16 cellular contexts compared by ENCODE assay signal in the genomic region with DNA sequence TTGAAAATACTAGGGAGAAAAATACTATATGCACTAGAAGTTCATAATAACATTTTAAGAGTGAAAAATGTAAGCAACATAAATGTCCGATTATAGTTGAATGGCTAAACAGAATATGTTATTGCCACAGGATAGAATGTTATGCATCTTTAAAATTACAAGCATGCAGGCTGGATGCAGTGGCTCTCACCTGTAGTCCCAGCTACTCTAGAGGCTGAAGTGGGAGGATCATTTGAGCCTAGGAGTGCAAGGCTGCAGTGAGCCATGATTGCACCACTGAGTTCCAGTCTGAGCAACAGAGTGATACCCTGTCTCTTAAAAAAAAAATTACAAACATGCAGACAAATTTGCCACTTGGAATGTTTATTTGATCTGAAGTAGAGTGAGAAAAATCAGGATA. TPM values are rescaled to one million over a fixed set of nuclear protein-coding genes. Genes with fewer than 3 reads are reported as not detected.
DNase-seq lines count a peak whose midpoint lies in the region; ATAC-seq lines count a peak whose summit lies in the region.
"Had no signal": no experiment of that assay in that cellular context is flagged by ENCODE, and none has a peak within 500 bp of the region (broad histone marks: within the 10 kb centered on the region; RNA-seq: fewer than 3 reads in every experiment).

No MANE protein-coding gene starts in this region.

- POLR2A ChIA-PET in activated CD4-positive, alpha-beta memory T cell treated with anti-CD3 and anti-CD28 coated beads, Interleukin-2, amount 10 ng/mL, durations not matched to agents 7 days and 5 days (lab: Charles Lee), result no interaction called here

- no peak for DNase-seq in activated T-cell treated with anti-CD3 and anti-CD28 coated beads, Interleukin-2, amount 50 U/mL, for 24 hours
- no peak for DNase-seq in activated T-cell treated with anti-CD3 and anti-CD28 coated beads for 4 hours
- DNase-seq in DMS53 treated with DMSO at 0.1 percent for 48 hours (lab: John Stamatoyannopoulos, UW; ENCODE audit: unreplicated experiment), result peak; percentile 8
- DNase-seq in activated CD4-positive, alpha-beta memory T cell treated with anti-CD3 and anti-CD28 coated beads, Interleukin-2, amount 10 ng/mL, durations not matched to agents 7 days and 5 days, result no peak
- DNase-seq in stimulated activated CD8-positive, alpha-beta memory T cell treated with anti-CD3 and anti-CD28 coated beads, Interleukin-4, amount 100 ng/mL, for 48 hours, result peak; percentile 28
- no peak for DNase-seq in T-helper 9 cell
- no peak for DNase-seq in posterior vena cava (ENCODE audit: low spot score)
- DNase-seq: DMS79, GOT3, NCI-H1105 treated with DMSO at 0.1 percent for 48 hours, NCI-H1694 treated with DMSO at 0.1 percent for 48 hours, NCI-H2171 treated with DMSO at 0.1 percent for 48 hours, NCI-H748 treated with DMSO at 0.1 percent for 48 hours, PC-3 had no signal

- H3K4me1 Mint-ChIP-seq in activated T-cell treated with anti-CD3 and anti-CD28 coated beads, Interleukin-2, amount 50 U/mL, for 24 hours (ENCODE audit: low read depth), result peaks cover 60% of the 10 kb centered on the region
- peaks cover 57% of the 10 kb centered on the region for H3K4me1 Mint-ChIP-seq in activated CD4-positive, alpha-beta memory T cell treated with anti-CD3 and anti-CD28 coated beads, Interleukin-2, amount 10 ng/mL, durations not matched to agents 7 days and 5 days

- peaks cover 6% of the 10 kb centered on the region for H3K27me3 Mint-ChIP-seq in activated T-cell treated with anti-CD3 and anti-CD28 coated beads, Interleukin-2, amount 50 U/mL, for 24 hours
- peaks cover 2% of the 10 kb centered on the region for H3K27me3 Mint-ChIP-seq in activated CD4-positive, alpha-beta memory T cell treated with anti-CD3 and anti-CD28 coated beads, Interleukin-2, amount 10 ng/mL, durations not matched to agents 7 days and 5 days

- H3K4me3 Mint-ChIP-seq in activated T-cell treated with anti-CD3 and anti-CD28 coated beads, Interleukin-2, amount 50 U/mL, for 24 hours, result peak overlapping the region; percentile 0
- H3K4me3 Mint-ChIP-seq in activated CD4-positive, alpha-beta memory T cell treated with anti-CD3 and anti-CD28 coated beads, Interleukin-2, amount 10 ng/mL, durations not matched to agents 7 days and 5 days, result no peak overlapping the region

- H3K9me3 Mint-ChIP-seq in activated T-cell treated with anti-CD3 and anti-CD28 coated beads, Interleukin-2, amount 50 U/mL, for 24 hours, result no peaks in the 10 kb centered on the region
- no peaks in the 10 kb centered on the region for H3K9me3 Mint-ChIP-seq in activated CD4-positive, alpha-beta memory T cell treated with anti-CD3 and anti-CD28 coated beads, Interleukin-2, amount 10 ng/mL, durations not matched to agents 7 days and 5 days

- no peak for ATAC-seq in GM18861 (IDR thresholded peaks at IDR 0.05; ENCODE audit: unreplicated experiment)
- ATAC-seq: PC-3 had no signal

- intact Hi-C loops in posterior vena cava (cut with DNase I), result no loop called here

- H3K36me3 Mint-ChIP-seq in activated T-cell treated with anti-CD3 and anti-CD28 coated beads, Interleukin-2, amount 50 U/mL, for 24 hours (ENCODE audit: low read depth), result peaks cover 12% of the 10 kb centered on the region
- H3K36me3 Mint-ChIP-seq in activated CD4-positive, alpha-beta memory T cell treated with anti-CD3 and anti-CD28 coated beads, Interleukin-2, amount 10 ng/mL, durations not matched to agents 7 days and 5 days (ENCODE audit: low read depth), result peaks cover 2% of the 10 kb centered on the region

- no peak overlapping the region for H3K27ac Mint-ChIP-seq in activated T-cell treated with anti-CD3 and anti-CD28 coated beads, Interleukin-2, amount 50 U/mL, for 24 hours
- H3K27ac Mint-ChIP-seq in activated CD4-positive, alpha-beta memory T cell treated with anti-CD3 and anti-CD28 coated beads, Interleukin-2, amount 10 ng/mL, durations not matched to agents 7 days and 5 days, result peak overlapping the region; percentile 60
- H3K27ac Mint-ChIP-seq: CD14-positive monocyte had no signal

- CTCF ChIA-PET in activated CD4-positive, alpha-beta memory T cell treated with anti-CD3 and anti-CD28 coated beads, Interleukin-2, amount 10 ng/mL, durations not matched to agents 7 days and 5 days (lab: Charles Lee), result interaction anchor here (1.5 to 2.6 kb wide), 3 partner anchors 38 to 79 kb away, joined by 5 to 12 read pairs (median 10); no protein-coding TSS in a partner anchor

RNA-seq across cellular contexts. Expression of a gene that starts 3.0 kb away (rescaled TPM):
- 10 to 100 TPM; 56.5 to 56.7 TPM for total RNA-seq in activated CD4-positive, alpha-beta memory T cell treated with anti-CD3 and anti-CD28 coated beads, Interleukin-2, amount 10 ng/mL, durations not matched to agents 7 days and 5 days
- 10 to 100 TPM; 10.8 to 20.1 TPM for total RNA-seq in posterior vena cava

Comparison
In these comparisons a context has a peak if more than half of its experiments do, and no peak if none do; other contexts are left out.
1. DNase-seq: peak in DMS53 treated with DMSO at 0.1 percent for 48 hours (single experiment) and stimulated activated CD8-positive, alpha-beta memory T cell treated with anti-CD3 and anti-CD28 coated beads, Interleukin-4, amount 100 ng/mL, for 48 hours (single experiment); none in activated T-cell treated with anti-CD3 and anti-CD28 coated beads, Interleukin-2, amount 50 U/mL, for 24 hours (single experiment), activated T-cell treated with anti-CD3 and anti-CD28 coated beads for 4 hours (single experiment), activated CD4-positive, alpha-beta memory T cell treated with anti-CD3 and anti-CD28 coated beads, Interleukin-2, amount 10 ng/mL, durations not matched to agents 7 days and 5 days (single experiment), T-helper 9 cell (single experiment) and posterior vena cava (single experiment).